In the genomic region with DNA sequence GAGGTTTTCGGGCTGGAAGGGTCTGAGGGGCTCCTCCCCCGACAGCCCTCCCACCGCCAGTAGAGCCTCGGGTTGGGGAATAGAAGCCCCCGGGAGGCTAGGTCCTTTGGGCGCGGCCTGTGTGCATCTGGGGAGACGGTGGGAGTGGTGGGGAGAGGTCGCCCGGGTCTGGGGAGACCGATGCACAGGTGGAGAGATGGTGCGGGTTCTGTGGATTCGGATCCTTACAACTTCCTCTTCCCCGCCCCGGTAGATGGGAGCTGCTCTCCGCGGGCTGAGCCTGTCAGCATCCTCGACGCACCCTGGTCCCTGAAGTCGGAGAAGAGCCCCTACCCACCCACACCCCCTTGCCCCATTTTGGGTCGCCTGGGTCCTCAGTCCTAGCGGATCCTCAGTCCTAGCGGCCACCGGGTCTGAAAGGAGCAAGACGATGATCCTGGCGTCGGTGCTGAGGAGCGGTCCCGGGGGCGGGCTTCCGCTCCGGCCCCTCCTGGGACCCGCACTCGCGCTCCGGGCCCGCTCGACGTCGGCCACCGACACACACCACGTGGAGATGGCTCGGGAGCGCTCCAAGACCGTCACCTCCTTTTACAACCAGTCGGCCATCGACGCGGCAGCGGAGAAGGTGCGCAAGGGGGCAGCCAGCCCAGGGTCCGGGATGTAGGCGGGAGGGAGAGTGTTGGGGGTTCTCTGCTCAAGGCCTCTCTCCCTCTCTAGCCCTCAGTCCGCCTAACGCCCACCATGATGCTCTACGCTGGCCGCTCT, we compare ENCODE assay signal across 1 cellular context.
TF ChIP-seq lines count a peak whose summit lies in the region.

No MANE protein-coding gene starts in this region.

TF ChIP-seq in endothelial cell of umbilical vein, 7 proteins besides CTCF, POLR2A, EP300 and RAD21:
- no peak for TF ChIP-seq POLR2AphosphoS5 (IDR thresholded peaks at IDR 0.05; ENCODE audit: insufficient read depth, low read depth, low read length)
- no peak for TF ChIP-seq GATA2 (IDR thresholded peaks at IDR 0.05; ENCODE audit: insufficient read depth, insufficient read length, low read depth, low read length)
- TF ChIP-seq MYC (IDR thresholded peaks at IDR 0.05; ENCODE audit: low read depth, low read length) = no peak
- TF ChIP-seq, protein P1, sequence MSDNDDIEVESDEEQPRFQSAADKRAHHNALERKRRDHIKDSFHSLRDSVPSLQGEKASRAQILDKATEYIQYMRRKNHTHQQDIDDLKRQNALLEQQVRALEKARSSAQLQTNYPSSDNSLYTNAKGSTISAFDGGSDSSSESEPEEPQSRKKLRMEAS (IDR thresholded peaks at IDR 0.05; ENCODE audit: insufficient read depth, insufficient read length) = no peak
- TF ChIP-seq EZH2 (IDR thresholded peaks at IDR 0.05; ENCODE audit: borderline replicate concordance, low read depth, low read length, severe bottlenecking) = no peak
- TF ChIP-seq JUN (IDR thresholded peaks at IDR 0.05; ENCODE audit: borderline replicate concordance, insufficient read depth, insufficient read length, low read depth) = no peak
- TF ChIP-seq FOS (IDR thresholded peaks at IDR 0.05; ENCODE audit: borderline replicate concordance, insufficient read depth, low read length) = no peak
